Comparison of ENCODE assay signal across 11 cellular contexts in the genomic region with DNA sequence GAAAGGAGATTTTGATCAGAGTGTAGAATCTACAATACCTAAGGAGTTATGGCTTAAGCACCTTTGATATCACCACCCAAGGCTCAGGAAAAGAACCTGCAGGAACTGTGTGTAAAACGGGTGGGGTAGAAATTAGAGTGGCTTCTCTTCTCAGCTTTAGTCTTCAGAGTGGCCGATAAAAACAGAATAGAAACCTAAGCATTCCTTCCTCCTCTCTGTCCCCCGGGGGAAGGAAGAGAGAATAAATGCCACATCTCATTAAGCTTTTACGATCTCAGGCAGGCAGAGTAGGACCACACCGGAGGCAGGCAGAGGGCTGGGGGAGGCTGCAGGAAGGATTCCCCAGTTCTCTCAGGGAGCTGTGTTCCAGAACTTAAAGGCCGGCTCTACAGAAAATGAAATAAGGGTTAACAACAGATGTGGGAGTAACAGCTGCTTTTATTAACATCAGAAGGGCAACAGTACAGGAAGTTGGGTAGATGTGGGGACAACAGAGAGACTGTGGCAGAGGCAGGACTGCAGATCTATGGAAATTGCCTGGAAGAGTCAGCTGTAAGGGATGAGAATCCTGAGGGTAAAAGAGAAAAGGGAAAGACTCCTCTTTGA. TPM values are rescaled to one million over a fixed set of nuclear protein-coding genes. Genes with fewer than 3 reads are reported as not detected.
A peak's percentile ranks its signal among the peaks of the same experiment; 100 is the strongest.
DNase-seq lines count a peak whose midpoint lies in the region; ATAC-seq and TF ChIP-seq lines count a peak whose summit lies in the region.
"Had no signal": no experiment of that assay in that cellular context is flagged by ENCODE, and none has a peak within 500 bp of the region (broad histone marks: within the 10 kb centered on the region; RNA-seq: fewer than 3 reads in every experiment).

No MANE protein-coding gene starts in this region.

- H3K27me3 ChIP-seq in left ventricle myocardium inferior (ENCODE audit: low read depth) (no peaks in the 10 kb centered on the region), transverse colon (no peaks in the 10 kb centered on the region)

- 29 to 31% methylated on average over 6 of the region's 6 CpGs for WGBS in transverse colon (ENCODE audit: low coverage in 1 of 2), 2 donors

- TF ChIP-seq EP300 in transverse colon (IDR thresholded peaks at IDR 0.05; ENCODE audit: low read depth), result no peak

- DNase-seq in Right ventricle myocardium superior (no peak), left ventricle myocardium inferior (no peak), NOMO-1 treated with DMSO at 0.1 percent for 48 hours (lab: John Stamatoyannopoulos, UW; ENCODE audit: unreplicated experiment) (peak; percentile 64), foreskin melanocyte (peak; percentile 23), transverse colon (no peak)
- DNase-seq: cortex of kidney had no signal

- no peaks in the 10 kb centered on the region for H3K9me3 ChIP-seq in left ventricle myocardium inferior (replicated peaks)
- no peaks in the 10 kb centered on the region for H3K9me3 ChIP-seq in transverse colon

- intact Hi-C loops in Right ventricle myocardium superior (cut with DNase I) (no loop called here), left ventricle myocardium inferior (cut with micrococcal nuclease) (no loop called here), transverse colon (cut with DNase I; ENCODE audit: low total_unique reads) (no loop called here)

- ATAC-seq in Right ventricle myocardium superior (ENCODE audit: poor library complexity) (peak; percentile 30), GM21390 (IDR thresholded peaks at IDR 0.05; ENCODE audit: unreplicated experiment) (no peak), GM19455 (IDR thresholded peaks at IDR 0.05; ENCODE audit: unreplicated experiment) (no peak), GM21367 (IDR thresholded peaks at IDR 0.05; ENCODE audit: unreplicated experiment) (no peak)

- H3K36me3 ChIP-seq in left ventricle myocardium inferior (no peaks in the 10 kb centered on the region), transverse colon (no peaks in the 10 kb centered on the region)

- no peak overlapping the region for H3K27ac ChIP-seq in left ventricle myocardium inferior (replicated peaks)
- peak overlapping the region; percentile 6 to 47 (median 10) for H3K27ac ChIP-seq in transverse colon

- H3K4me3 ChIP-seq in left ventricle myocardium inferior, result no peak overlapping the region
- peak overlapping the region in 1 of 4 donors; percentile 11 for H3K4me3 ChIP-seq in transverse colon

- H3K4me1 ChIP-seq in left ventricle myocardium inferior, result peaks cover 14% of the 10 kb centered on the region
- peaks cover 0 to 17% (median 4%) of the 10 kb centered on the region in 4 donors for H3K4me1 ChIP-seq in transverse colon

- in situ Hi-C loops in transverse colon (cut with MboI; ENCODE audit: low pct_ligation_motif_present in 1 of 4, low pct_unique_long_range_greater_than_20kb in 1 of 4, low sequenced_read_pairs in 3 of 4), result no loop called here

- no peak for TF ChIP-seq POLR2A in transverse colon (IDR thresholded peaks at IDR 0.05)

- TF ChIP-seq CTCF in left ventricle myocardium inferior (IDR thresholded peaks at IDR 0.05; ENCODE audit: borderline replicate concordance) (no peak), transverse colon (IDR thresholded peaks at IDR 0.05) (no peak)

RNA-seq across cellular contexts. Expression of a gene that starts 24.5 kb away (rescaled TPM):
- 96.6 TPM for total RNA-seq in Right ventricle myocardium superior
- total RNA-seq in left ventricle myocardium inferior, result 96.8 TPM
- total RNA-seq in transverse colon, result 100 to 1,000 TPM in 1 of 4 donors, 10 to 100 TPM in 3; 26.1 to 200 (median 85.7) TPM

RNA-seq across cellular contexts. Expression of a gene that starts 47.3 kb away (rescaled TPM):
- total RNA-seq in Right ventricle myocardium superior (0.56 TPM), left ventricle myocardium inferior (0.36 TPM), transverse colon (1 to 10 TPM; 1.7 to 9.4 (median 2.9) TPM)

RNA-seq across cellular contexts. Expression of a gene that starts 54.4 kb away (rescaled TPM):
- not detected for total RNA-seq in Right ventricle myocardium superior
- not detected for total RNA-seq in left ventricle myocardium inferior
- total RNA-seq in transverse colon, result not detected
- total RNA-seq: glomerular endothelial cell, mesenteric fat pad had no signal

Comparison
In these comparisons a context has a peak if more than half of its experiments do, and no peak if none do; other contexts are left out.
1. DNase-seq: peak in NOMO-1 treated with DMSO at 0.1 percent for 48 hours (single experiment) and foreskin melanocyte (single experiment); none in Right ventricle myocardium superior (single experiment), left ventricle myocardium inferior (single experiment) and transverse colon (single experiment).